In genomic region chr12:114439833-114440449, GRCh38 we compare ENCODE assay signal across 1 cellular context.
TF ChIP-seq lines count a peak whose summit lies in the region.

No MANE protein-coding gene starts in this region.

TF ChIP-seq in neural cell, 6 proteins besides CTCF, POLR2A, EP300 and RAD21 (continued from another document):
- no peak for TF ChIP-seq SMC3 (conservative IDR thresholded peaks at IDR 0.05; ENCODE audit: poor library complexity)
